In the genomic region with DNA sequence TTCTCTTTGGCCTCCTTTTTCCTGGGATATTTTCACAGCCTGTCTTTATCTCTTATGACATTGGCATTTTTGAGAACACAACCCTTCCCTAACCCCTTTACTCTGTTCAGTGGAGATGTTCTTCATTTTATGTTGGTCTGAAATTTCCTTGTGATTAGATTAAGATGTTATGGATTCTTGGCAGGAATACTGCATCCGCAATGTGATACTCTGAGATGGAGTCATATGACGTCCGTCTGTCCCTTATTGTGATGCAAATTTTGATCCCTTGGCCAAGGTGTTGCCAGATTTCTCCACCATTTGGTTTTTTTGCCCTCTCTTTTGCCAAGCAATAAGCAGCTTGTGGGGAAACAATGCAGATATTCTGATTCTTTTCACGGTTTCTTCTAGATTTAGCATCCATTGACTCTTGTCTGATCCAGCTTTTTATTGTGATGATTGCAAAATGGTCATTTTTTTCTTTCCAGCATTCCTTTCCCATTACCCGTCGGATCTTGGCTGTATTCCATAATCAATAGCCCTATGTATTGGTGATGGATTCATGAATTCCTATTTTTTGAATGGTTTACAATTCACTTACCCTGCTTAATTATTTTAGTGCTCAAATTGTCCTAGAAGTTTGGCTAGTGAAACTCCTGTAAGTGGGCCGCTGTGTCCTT, we compare ENCODE assay signal across 17 cellular contexts.
DNase-seq lines count a peak whose midpoint lies in the region; ATAC-seq, FAIRE-seq and TF ChIP-seq lines count a peak whose summit lies in the region.
"Had no signal": no experiment of that assay in that cellular context is flagged by ENCODE, and none has a peak within 500 bp of the region (broad histone marks: within the 10 kb centered on the region; RNA-seq: fewer than 3 reads in every experiment).

No MANE protein-coding gene starts in this region.

- peaks cover 0 to 6% (median 0%) of the 10 kb centered on the region in 4 experiments; a peak in 2 of 8 replicates for H3K36me3 ChIP-seq in H1 (ENCODE audit: control insufficient read depth in 2 of 4, insufficient read depth in 4 of 4, low read length in 3 of 4)
- peaks cover 0 to 19% (median 0%) of the 10 kb centered on the region in 3 experiments for H3K36me3 ChIP-seq in naive thymus-derived CD4-positive, alpha-beta T cell (ENCODE audit: control insufficient read depth in 2 of 3, insufficient read depth in 3 of 3, low read length in 3 of 3)
- H3K36me3 ChIP-seq: ovary had no signal

- H3K18ac ChIP-seq in H1 (ENCODE audit: extremely low read depth, low read length), result no peak overlapping the region

- no peak overlapping the region for H3K56ac ChIP-seq in H1 (replicated peaks; ENCODE audit: insufficient read length, low read depth, low read length)

- CTCF ChIA-PET in H1 (lab: Charles Lee; ENCODE audit: partially characterized antibody), result interaction anchor here (0.6 kb wide), 1 partner anchor 25 kb away, joined by 3 read pairs; no protein-coding TSS in a partner anchor
- CTCF ChIA-PET in naive thymus-derived CD4-positive, alpha-beta T cell (lab: Charles Lee), result no interaction called here
- CTCF ChIA-PET in activated CD4-positive, alpha-beta memory T cell treated with anti-CD3 and anti-CD28 coated beads for 36 hours (lab: Charles Lee), result interaction anchor here (0.7 kb wide), 1 partner anchor 54 kb away, joined by 3 read pairs; no protein-coding TSS in a partner anchor

- H3K23me2 ChIP-seq in H1 (ENCODE audit: low read depth, low read length), result no peaks in the 10 kb centered on the region

- H3K9ac ChIP-seq in H1 (replicated peaks in 1 of 4; ENCODE audit: extremely low read depth in 1 of 4, low read depth in 3 of 4, low read length in 3 of 4), result no peak overlapping the region

- peaks cover 36 to 40% (median 39%) of the 10 kb centered on the region in 3 donors for H3K4me1 Mint-ChIP-seq in IgD-negative memory B cell
- peaks cover 6 to 40% (median 39%) of the 10 kb centered on the region in 7 donors for H3K4me1 Mint-ChIP-seq in naive thymus-derived CD4-positive, alpha-beta T cell
- peaks cover 32% of the 10 kb centered on the region for H3K4me1 Mint-ChIP-seq in activated CD4-positive, alpha-beta memory T cell treated with anti-CD3 and anti-CD28 coated beads for 36 hours (ENCODE audit: low read depth)

- peak; percentile 25 to 64 for DNase-seq in NCI-H524 (lab: John Stamatoyannopoulos, UW)
- no peak for DNase-seq in NCI-H524 treated with DMSO at 0.1 percent for 48 hours (lab: John Stamatoyannopoulos, UW)
- DNase-seq in H1 (ENCODE audit: low read depth in 1 of 2, low spot score in 2 of 2), result no peak
- no peak for DNase-seq in naive thymus-derived CD4-positive, alpha-beta T cell
- DNase-seq in activated CD4-positive, alpha-beta memory T cell treated with anti-CD3 and anti-CD28 coated beads for 36 hours, result no peak
- DNase-seq in RKO (ENCODE audit: low spot score), result no peak
- DNase-seq: amygdala, hypothalamus, lower lobe of right lung, MV-4-11, NCI-H510A treated with DMSO at 0.1 percent for 48 hours, ovary, upper lobe of right lung had no signal

- H3K4ac ChIP-seq in H1 (replicated peaks; ENCODE audit: insufficient read length, low read depth, low read length), result no peak overlapping the region

- no peak overlapping the region for H4K91ac ChIP-seq in H1 (replicated peaks; ENCODE audit: insufficient read length, low read length)

- H2BK20ac ChIP-seq in H1 (ENCODE audit: low read length), result no peak overlapping the region

- no peak overlapping the region for H3K4me3 Mint-ChIP-seq in IgD-negative memory B cell
- H3K4me3 Mint-ChIP-seq in naive thymus-derived CD4-positive, alpha-beta T cell, result no peak overlapping the region
- H3K4me3 Mint-ChIP-seq in activated CD4-positive, alpha-beta memory T cell treated with anti-CD3 and anti-CD28 coated beads for 36 hours, result no peak overlapping the region

- H2AK5ac ChIP-seq in H1 (ENCODE audit: low read depth, low read length), result no peak overlapping the region

- H3K4me2 ChIP-seq in H1 (ENCODE audit: insufficient read depth in 1 of 2, low read depth in 2 of 2, low read length in 2 of 2), result peak overlapping the region in 1 of 2 experiments; percentile 44; a peak in 1 of 4 replicates

- H4K20me1 ChIP-seq in H1 (replicated peaks in 1 of 2; ENCODE audit: control insufficient read depth in 1 of 2, insufficient read depth in 2 of 2, low read length in 2 of 2), result no peaks in the 10 kb centered on the region

- H2BK5ac ChIP-seq in H1 (ENCODE audit: low read depth, low read length), result no peak overlapping the region

- ATAC-seq in naive thymus-derived CD4-positive, alpha-beta T cell, result no peak
- no peak for ATAC-seq in esophagus mucosa
- ATAC-seq: lower lobe of right lung, Right ventricle myocardium inferior, upper lobe of right lung had no signal

- H3K27me3 Mint-ChIP-seq in IgD-negative memory B cell, result no peaks in the 10 kb centered on the region
- H3K27me3 Mint-ChIP-seq in naive thymus-derived CD4-positive, alpha-beta T cell, result no peaks in the 10 kb centered on the region
- H3K27me3 Mint-ChIP-seq in activated CD4-positive, alpha-beta memory T cell treated with anti-CD3 and anti-CD28 coated beads for 36 hours, result no peaks in the 10 kb centered on the region

- H3K27ac Mint-ChIP-seq in IgD-negative memory B cell, result peak overlapping the region; percentile 21 to 50 (median 37)
- H3K27ac Mint-ChIP-seq in naive thymus-derived CD4-positive, alpha-beta T cell, result peak overlapping the region in 5 of 9 donors; percentile 14 to 67 (median 34)
- H3K27ac Mint-ChIP-seq in activated CD4-positive, alpha-beta memory T cell treated with anti-CD3 and anti-CD28 coated beads for 36 hours, result no peak overlapping the region

- TF ChIP-seq RAD21 in H1 (IDR thresholded peaks at IDR 0.05 in 1 of 2, conservative IDR thresholded peaks at IDR 0.05 in 1 of 2; ENCODE audit: low read depth in 2 of 2, low read length in 2 of 2), result no peak

- peak; percentile 87 for FAIRE-seq in H1 (lab: Jason Lieb, UNC)
- FAIRE-seq: A204.1 had no signal

- H2BK12ac ChIP-seq in H1 (ENCODE audit: low read depth, low read length), result no peak overlapping the region

- no peak overlapping the region for H2BK15ac ChIP-seq in H1 (ENCODE audit: low read length)

- intact Hi-C loops in naive thymus-derived CD4-positive, alpha-beta T cell (cut with micrococcal nuclease), result no loop called here
- intact Hi-C loops in activated CD4-positive, alpha-beta memory T cell treated with anti-CD3 and anti-CD28 coated beads for 36 hours (cut with micrococcal nuclease), result no loop called here

- peaks cover 0 to 1% (median 0%) of the 10 kb centered on the region in 4 experiments; a peak in 1 of 7 replicates for H3K27me3 ChIP-seq in H1 (replicated peaks in 1 of 4; ENCODE audit: control insufficient read depth in 3 of 4, extremely low read depth in 1 of 4, insufficient read depth in 3 of 4, low read length in 3 of 4)
- H3K27me3 ChIP-seq in naive thymus-derived CD4-positive, alpha-beta T cell (ENCODE audit: control insufficient read depth in 2 of 2, insufficient read depth in 2 of 2, low read length in 2 of 2), result no peaks in the 10 kb centered on the region
- H3K27me3 ChIP-seq: ovary, upper lobe of right lung had no signal

- POLR2A ChIA-PET in H1 (lab: Charles Lee; ENCODE audit: partially characterized antibody), result no interaction called here
- POLR2A ChIA-PET in naive thymus-derived CD4-positive, alpha-beta T cell (lab: Charles Lee), result no interaction called here
- POLR2A ChIA-PET in activated CD4-positive, alpha-beta memory T cell treated with anti-CD3 and anti-CD28 coated beads for 36 hours (lab: Charles Lee), result no interaction called here

- no peak for TF ChIP-seq CTCF in H1 (IDR thresholded peaks at IDR 0.05; ENCODE audit: control extremely low read depth in 1 of 3, insufficient read depth in 1 of 3, low read depth in 1 of 3, low read length in 3 of 3)

- no peaks in the 10 kb centered on the region for H3K9me3 ChIP-seq in H1 (ENCODE audit: insufficient read depth in 2 of 2, low read depth in 1 of 2, low read length in 1 of 2)
- H3K9me3 ChIP-seq in naive thymus-derived CD4-positive, alpha-beta T cell (ENCODE audit: control insufficient read depth in 2 of 3, low read length in 3 of 3), result no peaks in the 10 kb centered on the region
- H3K9me3 ChIP-seq: lower lobe of right lung, ovary, upper lobe of right lung had no signal

- no peak for TF ChIP-seq EP300 in H1 (IDR thresholded peaks at IDR 0.05; ENCODE audit: borderline replicate concordance in 1 of 2, low read depth in 2 of 2, low read length in 2 of 2)

- H4K5ac ChIP-seq in H1 (ENCODE audit: insufficient read length, low read depth, low read length), result no peak overlapping the region

- H3K79me1 ChIP-seq in H1 (ENCODE audit: low read depth, low read length), result no peaks in the 10 kb centered on the region

- H2AFZ ChIP-seq in H1 (ENCODE audit: low read length), result no peak overlapping the region

- TF ChIP-seq POLR2A in H1 (IDR thresholded peaks at IDR 0.05; ENCODE audit: control extremely low read depth in 1 of 2, low read depth in 2 of 2, low read length in 2 of 2), result no peak

- no peaks in the 10 kb centered on the region for H3K9me3 Mint-ChIP-seq in IgD-negative memory B cell
- H3K9me3 Mint-ChIP-seq in naive thymus-derived CD4-positive, alpha-beta T cell, result no peaks in the 10 kb centered on the region
- H3K9me3 Mint-ChIP-seq in activated CD4-positive, alpha-beta memory T cell treated with anti-CD3 and anti-CD28 coated beads for 36 hours, result no peaks in the 10 kb centered on the region

- H3K14ac ChIP-seq in H1 (ENCODE audit: insufficient read length), result no peak overlapping the region

- no peak overlapping the region for H4K8ac ChIP-seq in H1 (ENCODE audit: extremely low read depth, insufficient read depth, low read length)

- no peak overlapping the region for H3K27ac ChIP-seq in H1 (ENCODE audit: low read depth, low read length)
- no peak overlapping the region for H3K27ac ChIP-seq in naive thymus-derived CD4-positive, alpha-beta T cell (ENCODE audit: low read depth, low read length)
- H3K27ac ChIP-seq: lower lobe of right lung, ovary, upper lobe of right lung had no signal

- peaks cover 4% of the 10 kb centered on the region for H3K36me3 Mint-ChIP-seq in IgD-negative memory B cell
- peaks cover 0 to 39% (median 22%) of the 10 kb centered on the region in 5 donors for H3K36me3 Mint-ChIP-seq in naive thymus-derived CD4-positive, alpha-beta T cell
- H3K36me3 Mint-ChIP-seq in activated CD4-positive, alpha-beta memory T cell treated with anti-CD3 and anti-CD28 coated beads for 36 hours, result peaks cover 35% of the 10 kb centered on the region

- peaks cover 0 to 8% (median 4%) of the 10 kb centered on the region in 4 experiments; a peak in 6 of 7 replicates for H3K4me1 ChIP-seq in H1 (replicated peaks in 1 of 4; ENCODE audit: control insufficient read depth in 3 of 4, insufficient read depth in 4 of 4, low read length in 3 of 4)
- peaks cover 0 to 1% of the 10 kb centered on the region in 2 donors for H3K4me1 ChIP-seq in naive thymus-derived CD4-positive, alpha-beta T cell (ENCODE audit: control insufficient read depth in 2 of 2, insufficient read depth in 2 of 2, low read length in 2 of 2)
- H3K4me1 ChIP-seq: upper lobe of right lung had no signal

- no peak overlapping the region for H2BK120ac ChIP-seq in H1 (replicated peaks; ENCODE audit: low read depth, low read length)

- H3K23ac ChIP-seq in H1 (ENCODE audit: insufficient read length), result no peak overlapping the region

- H3K79me2 ChIP-seq in H1 (ENCODE audit: control insufficient read depth in 1 of 2, insufficient read depth in 2 of 2, low read length in 2 of 2), result peaks cover 0 to 24% of the 10 kb centered on the region in 2 experiments; a peak in 2 of 4 replicates

- H3K4me3 ChIP-seq in H1 (ENCODE audit: extremely low read depth in 1 of 4, insufficient read depth in 2 of 4, low read depth in 3 of 4, low read length in 4 of 4), result 0 out of 8 replicates have a peak overlapping the region, but pooled peaks of 1 of the 4 experiments have one; percentile 7
- no peak overlapping the region for H3K4me3 ChIP-seq in naive thymus-derived CD4-positive, alpha-beta T cell (ENCODE audit: low read length)
- H3K4me3 ChIP-seq: lower lobe of right lung, ovary, upper lobe of right lung had no signal

- 53% methylated on average over 7 of the region's 7 CpGs; no CpG with 5 or more reads in 1 of the 2 experiments for WGBS in H1 (ENCODE audit: extremely low coverage in 1 of 2, insufficient coverage in 1 of 2, insufficient read length in 1 of 2, insufficient replicate concordance in 2 of 2, low coverage in 1 of 2, low lambda C conversion rate in 2 of 2, missing lambda C conversion rate in 1 of 2), 2 experiments

Comparison
In these comparisons a context has a peak if more than half of its experiments do, and no peak if none do; other contexts are left out.
1. DNase-seq: peak in NCI-H524 (2 of 2); none in NCI-H524 treated with DMSO at 0.1 percent for 48 hours (single experiment), H1 (0 of 2), naive thymus-derived CD4-positive, alpha-beta T cell (0 of 9), activated CD4-positive, alpha-beta memory T cell treated with anti-CD3 and anti-CD28 coated beads for 36 hours (single experiment) and RKO (single experiment).